In genomic region chr3:39106281-39107055, GRCh38 we compare ENCODE assay signal across 8 cellular contexts. TPM values are rescaled to one million over a fixed set of nuclear protein-coding genes. Genes with fewer than 3 reads are reported as not detected.
DNase-seq lines count a peak whose midpoint lies in the region; ATAC-seq, FAIRE-seq and TF ChIP-seq lines count a peak whose summit lies in the region.

No MANE protein-coding gene starts in this region.

- TF ChIP-seq CTCF in lung (IDR thresholded peaks at IDR 0.05; ENCODE audit: control extremely low read depth, extremely low read depth): no peak

- H4K20me1 ChIP-seq in Karpas-422 (ENCODE audit: insufficient read depth, low read depth, low read length): no peaks in the 10 kb centered on the region

- ATAC-seq in lung (ENCODE audit: insufficient read depth, low FRiP score): peak; percentile 4

- no peaks in the 10 kb centered on the region for H3K36me3 ChIP-seq in Karpas-422 (ENCODE audit: insufficient read depth, low read length)
- peaks cover 0 to 8% of the 10 kb centered on the region in 2 donors for H3K36me3 ChIP-seq in lung (ENCODE audit: control insufficient read depth in 2 of 2, insufficient read depth in 2 of 2, low read length in 2 of 2)

- DNase-seq in Karpas-422: no peak
- peak in 1 of 61 donors; percentile 48 for DNase-seq in caudate nucleus (lab: John Stamatoyannopoulos, UW)
- no peak for DNase-seq in lung (ENCODE audit: low spot score)
- DNase-seq in urothelium cell line (ENCODE audit: low spot score): peak; percentile 23
- DNase-seq in hippocampal formation (lab: John Stamatoyannopoulos, UW): no peak
- DNase-seq in midbrain (lab: John Stamatoyannopoulos, UW): no peak
- no peak for DNase-seq in NCI-H1092 (lab: John Stamatoyannopoulos, UW)

- no peaks in the 10 kb centered on the region for H3K9me3 ChIP-seq in Karpas-422 (ENCODE audit: low read length)
- no peaks in the 10 kb centered on the region for H3K9me3 ChIP-seq in lung (ENCODE audit: control insufficient read depth in 2 of 2, insufficient read depth in 1 of 2, low read length in 1 of 2)

- H3K4me1 ChIP-seq in Karpas-422 (ENCODE audit: low read length): peaks cover 54% of the 10 kb centered on the region
- peaks cover 13 to 22% of the 10 kb centered on the region in 2 donors for H3K4me1 ChIP-seq in lung (ENCODE audit: control insufficient read depth in 2 of 2, insufficient read depth in 2 of 2, low read length in 2 of 2)

- peak overlapping the region; percentile 70 for H3K4me3 ChIP-seq in GM08714 (ENCODE audit: low read length)
- H3K4me3 ChIP-seq in Karpas-422 (ENCODE audit: low read length): peak overlapping the region; percentile 92
- peak overlapping the region; percentile 95 for H3K4me3 ChIP-seq in lung

- H3K27me3 ChIP-seq in Karpas-422 (ENCODE audit: low read length) (no peaks in the 10 kb centered on the region), lung (ENCODE audit: control insufficient read depth, insufficient read depth) (no peaks in the 10 kb centered on the region)

- H3K27ac ChIP-seq in Karpas-422 (ENCODE audit: low read length) (peak overlapping the region; percentile 80), caudate nucleus (ENCODE audit: low read depth, low read length) (peak overlapping the region; percentile 59), lung (ENCODE audit: low read depth in 1 of 2, low read length in 1 of 2) (peak overlapping the region; percentile 95 to 96)

- peak overlapping the region; percentile 30 for H2AFZ ChIP-seq in Karpas-422 (ENCODE audit: low read length)

- peaks cover 37% of the 10 kb centered on the region for H3K79me2 ChIP-seq in Karpas-422 (ENCODE audit: low read length)

- WGBS in lung, 2 donors: 7 to 10% methylated on average over 37 of the region's 37 CpGs

- no peak for FAIRE-seq in urothelium cell line (lab: Jason Lieb, UNC)

- H3K9me2 ChIP-seq in Karpas-422 (replicated peaks; ENCODE audit: insufficient read depth, low read length): no peaks in the 10 kb centered on the region

- H3K9ac ChIP-seq in Karpas-422 (ENCODE audit: low read length): peak overlapping the region; percentile 86

- H3K4me2 ChIP-seq in Karpas-422 (ENCODE audit: low read depth, low read length, poor library complexity, severe bottlenecking): peak overlapping the region; percentile 77

RNA-seq across cellular contexts. Expression of gene GORASP1, which starts 1.0 kb away (rescaled TPM):
- total RNA-seq in Karpas-422 (2014; rRNA removed; shearing (Covaris generic); ENCODE audit: low replicate concordance): 38.5 and 51.8 TPM in 2 replicates
- total RNA-seq in lung: 10 to 100 TPM; 54.8 to 71.1 TPM
- polyA plus RNA-seq in lung: 10 to 100 TPM; 28.7 to 42.3 TPM

RNA-seq across cellular contexts. Expression of gene TTC21A, which starts 1.0 kb away (rescaled TPM):
- 8.7 and 9.5 TPM in 2 replicates for total RNA-seq in Karpas-422 (2014; rRNA removed; shearing (Covaris generic); ENCODE audit: low replicate concordance)
- 10 to 100 TPM; 14.2 to 30.4 TPM for total RNA-seq in lung
- 1 to 10 TPM; 6.1 to 9.2 TPM for polyA plus RNA-seq in lung

RNA-seq across cellular contexts. Expression of gene CSRNP1, which starts 46.9 kb away (rescaled TPM):
- 10.3 and 11.1 TPM in 2 replicates for total RNA-seq in Karpas-422 (2014; rRNA removed; shearing (Covaris generic); ENCODE audit: low replicate concordance)
- total RNA-seq in lung: 10 to 100 TPM; 32.8 to 37.9 TPM
- polyA plus RNA-seq in lung: 10 to 100 TPM; 25.2 to 97.8 TPM

RNA-seq across cellular contexts. Expression of gene WDR48, which starts 54.7 kb away (rescaled TPM):
- total RNA-seq in Karpas-422 (2014; rRNA removed; shearing (Covaris generic); ENCODE audit: low replicate concordance): 23.7 and 27.7 TPM in 2 replicates
- 10 to 100 TPM; 24.1 to 58.8 TPM for total RNA-seq in lung
- polyA plus RNA-seq in lung: 10 to 100 TPM in 1 of 2 donors, 1 to 10 TPM in 1; 8.8 to 13.5 TPM

RNA-seq across cellular contexts. Expression of gene SCN11A, which starts 54.7 kb away (rescaled TPM):
- 0.07 TPM in 1 of 2 replicates, not detected in the other for total RNA-seq in Karpas-422 (2014; rRNA removed; shearing (Covaris generic); ENCODE audit: low replicate concordance)
- total RNA-seq in lung: under 1 TPM; 0.12 to 0.60 TPM
- under 1 TPM; 0.04 to 0.06 TPM for polyA plus RNA-seq in lung
